8 cellular contexts compared by ENCODE assay signal in the genomic region with DNA sequence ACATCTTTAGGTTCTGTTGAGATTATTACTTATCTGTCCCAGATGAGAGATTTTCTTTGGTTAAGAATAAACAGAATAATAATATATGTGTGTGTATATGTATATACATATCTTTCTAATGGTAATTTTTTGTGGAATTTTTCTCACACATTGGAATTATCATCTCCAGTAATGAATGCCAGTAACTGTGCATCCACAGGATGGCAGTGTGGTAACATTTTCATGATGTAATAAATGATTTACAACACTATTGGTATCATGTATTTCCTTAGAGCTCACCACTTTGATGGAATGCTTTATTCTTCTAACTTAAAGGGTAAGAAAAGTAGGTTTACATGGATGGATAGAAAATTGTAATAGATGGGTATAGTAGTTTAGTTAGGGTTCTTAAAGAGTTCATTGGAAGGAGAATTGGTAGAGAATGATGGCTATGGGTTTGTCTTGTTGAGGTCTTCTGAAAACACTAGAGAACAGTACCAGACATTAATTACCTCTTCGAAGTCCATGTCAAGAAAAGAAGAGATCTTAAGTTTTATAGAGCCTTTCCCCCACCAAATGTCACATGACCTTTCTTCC.
A peak's percentile ranks its signal among the peaks of the same experiment; 100 is the strongest.
DNase-seq lines count a peak whose midpoint lies in the region; ATAC-seq, FAIRE-seq and TF ChIP-seq lines count a peak whose summit lies in the region.

No MANE protein-coding gene starts in this region.

- FAIRE-seq in G401.6 (lab: Jason Lieb, UNC) (peak; percentile 88), GM19239 (lab: Jason Lieb, UNC) (no peak)

- H3K4me3 Mint-ChIP-seq in endothelial cell (ENCODE audit: unreplicated experiment) (no peak overlapping the region), osteocyte (ENCODE audit: unreplicated experiment) (no peak overlapping the region)

- H3K27ac Mint-ChIP-seq in endothelial cell (ENCODE audit: unreplicated experiment) (no peak overlapping the region), osteocyte (ENCODE audit: unreplicated experiment) (no peak overlapping the region)

- peak; percentile 12 for DNase-seq in NCI-H526 treated with DMSO at 0.1 percent for 48 hours (lab: John Stamatoyannopoulos, UW)
- peak; percentile 14 for DNase-seq in endothelial cell (ENCODE audit: low spot score)
- DNase-seq in osteocyte (ENCODE audit: extremely low spot score, unreplicated experiment): no peak
- no peak for DNase-seq in GM19239 (ENCODE audit: insufficient read length, low spot score)

- H3K36me3 Mint-ChIP-seq in endothelial cell (ENCODE audit: low read depth, unreplicated experiment): peaks cover 26% of the 10 kb centered on the region
- peaks cover 16% of the 10 kb centered on the region for H3K36me3 Mint-ChIP-seq in osteocyte (ENCODE audit: unreplicated experiment)

- ATAC-seq in HG03159 (IDR thresholded peaks at IDR 0.05; ENCODE audit: unreplicated experiment) (no peak), GM19463 (IDR thresholded peaks at IDR 0.05; ENCODE audit: unreplicated experiment) (no peak), HG02973 (IDR thresholded peaks at IDR 0.05; ENCODE audit: unreplicated experiment) (no peak)

- TF ChIP-seq CTCF in endothelial cell (IDR thresholded peaks at IDR 0.05; ENCODE audit: unreplicated experiment) (peak; percentile 20), osteocyte (IDR thresholded peaks at IDR 0.05) (peak; percentile 70)

- H3K4me1 Mint-ChIP-seq in endothelial cell (ENCODE audit: unreplicated experiment) (no peaks in the 10 kb centered on the region), osteocyte (ENCODE audit: unreplicated experiment) (peaks cover 4% of the 10 kb centered on the region)

- H3K9me3 Mint-ChIP-seq in endothelial cell (ENCODE audit: unreplicated experiment) (peaks cover 2% of the 10 kb centered on the region), osteocyte (ENCODE audit: unreplicated experiment) (peaks cover 3% of the 10 kb centered on the region)

- H3K27me3 Mint-ChIP-seq in endothelial cell (ENCODE audit: unreplicated experiment): no peaks in the 10 kb centered on the region
- no peaks in the 10 kb centered on the region for H3K27me3 Mint-ChIP-seq in osteocyte (ENCODE audit: unreplicated experiment)

Comparison
In these comparisons a context has a peak if more than half of its experiments do, and no peak if none do; other contexts are left out.
1. DNase-seq: peak in NCI-H526 treated with DMSO at 0.1 percent for 48 hours (single experiment) and endothelial cell (single experiment); none in osteocyte (single experiment) and GM19239 (single experiment).